In genomic region chr19:48868196-48868886, GRCh38 we compare ENCODE assay signal across 1 cellular context.
TF ChIP-seq lines count a peak whose summit lies in the region.

TSS of gene PLEKHA4 (minus strand) at chr19:48868617. CDS start at chr19:48867620, 997 bp downstream.

TF ChIP-seq in HepG2, 621 proteins besides CTCF, POLR2A, EP300 and RAD21 (continued from another document and continues in another):
- TF ChIP-seq ARID5B (CRISPR knock-in tag; IDR thresholded peaks at IDR 0.05), result peak; percentile 7; the same call in 1 of the 2 replicates
- TF ChIP-seq HNF1B (CRISPR knock-in tag; IDR thresholded peaks at IDR 0.05), result 0 out of 2 replicates have a peak, but pooled peaks have one; percentile 65
- peak; percentile 26; the same call in 1 of the 2 replicates for TF ChIP-seq MEF2D (CRISPR knock-in tag; IDR thresholded peaks at IDR 0.05)
- TF ChIP-seq ZNF343 (CRISPR knock-in tag; IDR thresholded peaks at IDR 0.05), result 0 out of 2 replicates have a peak, but pooled peaks have one; percentile 66
- peak; percentile 36 for TF ChIP-seq FOSL2 (CRISPR knock-in tag; IDR thresholded peaks at IDR 0.05)
- no peak for TF ChIP-seq PAX8 (CRISPR knock-in tag; IDR thresholded peaks at IDR 0.05; ENCODE audit: borderline replicate concordance)
- no peak for TF ChIP-seq CENPX (CRISPR knock-in tag; IDR thresholded peaks at IDR 0.05)
- TF ChIP-seq ZNF430 (CRISPR knock-in tag; IDR thresholded peaks at IDR 0.05), result 0 out of 2 replicates have a peak, but pooled peaks have one; percentile 48
- TF ChIP-seq SNAPC5 (CRISPR knock-in tag; IDR thresholded peaks at IDR 0.05; ENCODE audit: borderline replicate concordance), result no peak
- TF ChIP-seq ZSCAN29 (CRISPR knock-in tag; conservative IDR thresholded peaks at IDR 0.05), result 0 out of 2 replicates have a peak, but pooled peaks have one; percentile 27
- TF ChIP-seq TBX2 (CRISPR knock-in tag; IDR thresholded peaks at IDR 0.05; ENCODE audit: borderline replicate concordance), result 0 out of 2 replicates have a peak, but pooled peaks have one; percentile 11
- no peak for TF ChIP-seq ZNF329 (CRISPR knock-in tag; IDR thresholded peaks at IDR 0.05; ENCODE audit: low read depth)
- TF ChIP-seq KDM2A (CRISPR knock-in tag; IDR thresholded peaks at IDR 0.05; ENCODE audit: borderline replicate concordance, low read depth), result peak; percentile 21; the same call in 1 of the 2 replicates
- no peak for TF ChIP-seq TRIM24 (CRISPR knock-in tag; IDR thresholded peaks at IDR 0.05)
- no peak for TF ChIP-seq ZNF383 (CRISPR knock-in tag; IDR thresholded peaks at IDR 0.05; ENCODE audit: borderline replicate concordance)
- no peak for TF ChIP-seq NFATC3 (CRISPR knock-in tag; IDR thresholded peaks at IDR 0.05)
- TF ChIP-seq FOXP4 (CRISPR knock-in tag; IDR thresholded peaks at IDR 0.05), result no peak
- TF ChIP-seq IKZF5 (CRISPR knock-in tag; IDR thresholded peaks at IDR 0.05), result 0 out of 2 replicates have a peak, but pooled peaks have one; percentile 23
- TF ChIP-seq FOXO1 (CRISPR knock-in tag; IDR thresholded peaks at IDR 0.05), result no peak
- TF ChIP-seq HDAC1 (CRISPR knock-in tag; IDR thresholded peaks at IDR 0.05), result peak; percentile 19; the same call in 1 of the 2 replicates
- TF ChIP-seq SETDB1 (CRISPR knock-in tag; IDR thresholded peaks at IDR 0.05; ENCODE audit: borderline replicate concordance), result 0 out of 2 replicates have a peak, but pooled peaks have one; percentile 58
- TF ChIP-seq ZFP36 (IDR thresholded peaks at IDR 0.05; ENCODE audit: borderline replicate concordance, low read depth, low read length, partially characterized antibody), result no peak
- TF ChIP-seq ZNF33A (CRISPR knock-in tag; IDR thresholded peaks at IDR 0.05; ENCODE audit: borderline replicate concordance), result no peak
- TF ChIP-seq AHDC1 (CRISPR knock-in tag; IDR thresholded peaks at IDR 0.05; ENCODE audit: borderline replicate concordance), result no peak
- TF ChIP-seq ZNF710 (CRISPR knock-in tag; IDR thresholded peaks at IDR 0.05; ENCODE audit: borderline replicate concordance), result peak; percentile 90; the same call in 1 of the 2 replicates
- TF ChIP-seq KLF16 (CRISPR knock-in tag; IDR thresholded peaks at IDR 0.05), result 0 out of 4 replicates have a peak, but pooled peaks of 1 of the 2 experiments have one; percentile 23
- TF ChIP-seq SSRP1 (CRISPR knock-in tag; IDR thresholded peaks at IDR 0.05), result no peak
- TF ChIP-seq NR2C2 (CRISPR knock-in tag; IDR thresholded peaks at IDR 0.05; ENCODE audit: borderline replicate concordance), result peak; percentile 46; the same call in 1 of the 2 replicates
- no peak for TF ChIP-seq ZNF629 (CRISPR knock-in tag; conservative IDR thresholded peaks at IDR 0.05)
- peak; percentile 96 for TF ChIP-seq PATZ1 (CRISPR knock-in tag; IDR thresholded peaks at IDR 0.05)
- TF ChIP-seq POLR2G (IDR thresholded peaks at IDR 0.05; ENCODE audit: low read depth, low read length), result peak; percentile 48
- no peak for TF ChIP-seq KMT2A (CRISPR knock-in tag; IDR thresholded peaks at IDR 0.05)
- peak in 1 of 2 experiments; percentile 66; a peak in 2 of 4 replicates for TF ChIP-seq NR2F1 (CRISPR knock-in tag; IDR thresholded peaks at IDR 0.05)
- TF ChIP-seq PRMT3 (CRISPR knock-in tag; IDR thresholded peaks at IDR 0.05; ENCODE audit: borderline replicate concordance, low read depth), result no peak
- no peak; the same call in 1 of the 2 replicates for TF ChIP-seq CHD4 (IDR thresholded peaks at IDR 0.05; ENCODE audit: borderline replicate concordance, low read length)
- 0 out of 2 replicates have a peak, but pooled peaks have one; percentile 18 for TF ChIP-seq ZMYM4 (CRISPR knock-in tag; IDR thresholded peaks at IDR 0.05)
- TF ChIP-seq ATF3 (CRISPR knock-in tag; IDR thresholded peaks at IDR 0.05), result no peak
- TF ChIP-seq ZMYM3 (CRISPR knock-in tag; IDR thresholded peaks at IDR 0.05), result no peak
- no peak for TF ChIP-seq ETV5 (CRISPR knock-in tag; IDR thresholded peaks at IDR 0.05; ENCODE audit: borderline replicate concordance)
- no peak for TF ChIP-seq DBP (CRISPR knock-in tag; IDR thresholded peaks at IDR 0.05; ENCODE audit: not compliant biosample characterization)
- TF ChIP-seq PHF8 (CRISPR knock-in tag; IDR thresholded peaks at IDR 0.05), result peak; percentile 43; the same call in 1 of the 2 replicates
